18 cellular contexts compared by ENCODE assay signal in genomic region chr9:20255052-20255451, GRCh38.
DNase-seq lines count a peak whose midpoint lies in the region; ATAC-seq, FAIRE-seq and TF ChIP-seq lines count a peak whose summit lies in the region.
"Had no signal": no experiment of that assay in that cellular context is flagged by ENCODE, and none has a peak within 500 bp of the region (broad histone marks: within the 10 kb centered on the region; RNA-seq: fewer than 3 reads in every experiment).

No MANE protein-coding gene starts in this region.

- no peaks in the 10 kb centered on the region for H3K27me3 Mint-ChIP-seq in activated naive CD4-positive, alpha-beta T cell treated with anti-CD3 and anti-CD28 coated beads, Interleukin-2, amount 50 U/mL, for 24 hours
- no peaks in the 10 kb centered on the region for H3K27me3 Mint-ChIP-seq in activated naive CD8-positive, alpha-beta T cell

- H3K27ac Mint-ChIP-seq in activated naive CD4-positive, alpha-beta T cell treated with anti-CD3 and anti-CD28 coated beads, Interleukin-2, amount 50 U/mL, for 24 hours: peak overlapping the region; percentile 85
- peak overlapping the region; percentile 51 for H3K27ac Mint-ChIP-seq in activated naive CD8-positive, alpha-beta T cell
- H3K27ac Mint-ChIP-seq: CD14-positive monocyte had no signal

- H3K9me3 Mint-ChIP-seq in activated naive CD4-positive, alpha-beta T cell treated with anti-CD3 and anti-CD28 coated beads, Interleukin-2, amount 50 U/mL, for 24 hours: no peaks in the 10 kb centered on the region
- no peaks in the 10 kb centered on the region for H3K9me3 Mint-ChIP-seq in activated naive CD8-positive, alpha-beta T cell (ENCODE audit: low read depth)

- no peak for FAIRE-seq in H54 (lab: Jason Lieb, UNC)

- H3K4me3 Mint-ChIP-seq in activated naive CD4-positive, alpha-beta T cell treated with anti-CD3 and anti-CD28 coated beads, Interleukin-2, amount 50 U/mL, for 24 hours: no peak overlapping the region
- no peak overlapping the region for H3K4me3 Mint-ChIP-seq in activated naive CD8-positive, alpha-beta T cell
- H3K4me3 Mint-ChIP-seq: CD14-positive monocyte had no signal

- peak; percentile 91 for ATAC-seq in stimulated activated naive CD8-positive, alpha-beta T cell treated with anti-CD3 and anti-CD28 coated beads, Interleukin-15, Interleukin-2, amounts not matched to agents 100 U/mL and 50 U/mL, for 24 hours
- ATAC-seq in HG03039 (IDR thresholded peaks at IDR 0.05; ENCODE audit: unreplicated experiment): no peak
- ATAC-seq in HG02610 (IDR thresholded peaks at IDR 0.05; ENCODE audit: unreplicated experiment): no peak
- ATAC-seq: Panc1 had no signal

- H3K36me3 Mint-ChIP-seq in activated naive CD4-positive, alpha-beta T cell treated with anti-CD3 and anti-CD28 coated beads, Interleukin-2, amount 50 U/mL, for 24 hours: no peaks in the 10 kb centered on the region
- peaks cover 7% of the 10 kb centered on the region for H3K36me3 Mint-ChIP-seq in activated naive CD8-positive, alpha-beta T cell
- H3K36me3 Mint-ChIP-seq: CD14-positive monocyte had no signal

- H3K4me1 Mint-ChIP-seq in activated naive CD4-positive, alpha-beta T cell treated with anti-CD3 and anti-CD28 coated beads, Interleukin-2, amount 50 U/mL, for 24 hours: peaks cover 34% of the 10 kb centered on the region
- H3K4me1 Mint-ChIP-seq in activated naive CD8-positive, alpha-beta T cell (ENCODE audit: low read depth): peaks cover 38% of the 10 kb centered on the region

- no peak for TF ChIP-seq POLR2A in H54 (IDR thresholded peaks at IDR 0.05; ENCODE audit: low read depth, low read length)

- DNase-seq in activated naive CD4-positive, alpha-beta T cell treated with anti-CD3 and anti-CD28 coated beads, Interleukin-2, amount 50 U/mL, for 16 hours: no peak
- DNase-seq in NCI-H82 (lab: John Stamatoyannopoulos, UW) (peak; percentile 36), H54 (ENCODE audit: insufficient read length, low spot score) (no peak)
- DNase-seq in stimulated activated naive CD8-positive, alpha-beta T cell treated with anti-CD3 and anti-CD28 coated beads, Interleukin-15, Interleukin-2, amounts not matched to agents 100 U/mL and 50 U/mL, for 24 hours: no peak
- DNase-seq: ACHN, AML-193, Caco-2, DMS153, MV-4-11, NCI-H1436, NCI-H2029 treated with DMSO at 0.1 percent for 48 hours, NCI-H510A had no signal
